In genomic region chr3:72800869-72801268, GRCh38 we compare ENCODE assay signal across 1 cellular context.
TF ChIP-seq lines count a peak whose summit lies in the region.

No MANE protein-coding gene starts in this region.

TF ChIP-seq in SK-N-SH treated with all-trans-retinoic acid at 6 μM for 48 hours, 23 proteins besides CTCF, POLR2A, EP300 and RAD21 (continued from another document):
- no peak for TF ChIP-seq TOX (CRISPR knock-in tag; IDR thresholded peaks at IDR 0.05; ENCODE audit: borderline replicate concordance)
- TF ChIP-seq ZNF565 (CRISPR knock-in tag; conservative IDR thresholded peaks at IDR 0.05; ENCODE audit: low read depth) = no peak
- no peak for TF ChIP-seq GLIS3 (CRISPR knock-in tag; IDR thresholded peaks at IDR 0.05)
